ENCODE assay signal across 7 cellular contexts in genomic region chr10:65235266-65235665, GRCh38.
"Had no signal": no experiment of that assay in that cellular context is flagged by ENCODE, and none has a peak within 500 bp of the region (broad histone marks: within the 10 kb centered on the region; RNA-seq: fewer than 3 reads in every experiment).

No MANE protein-coding gene starts in this region.

- H3K4me3 ChIP-seq: GM23248, HAP-1 had no signal

- ATAC-seq: HCT116 had no signal

- H3K4me1 ChIP-seq: HAP-1 had no signal

- DNase-seq: GM23248, GOT3, H7, HFFc6, IMR-90 had no signal

- H3K36me3 ChIP-seq: HAP-1 had no signal

- H2AFZ ChIP-seq: GM23248 had no signal

- H3K9ac ChIP-seq: GM23248 had no signal

- H3K9me3 ChIP-seq: HAP-1 had no signal

- H3K27ac ChIP-seq: GM23248 had no signal
